17 cellular contexts compared by ENCODE assay signal in the genomic region with DNA sequence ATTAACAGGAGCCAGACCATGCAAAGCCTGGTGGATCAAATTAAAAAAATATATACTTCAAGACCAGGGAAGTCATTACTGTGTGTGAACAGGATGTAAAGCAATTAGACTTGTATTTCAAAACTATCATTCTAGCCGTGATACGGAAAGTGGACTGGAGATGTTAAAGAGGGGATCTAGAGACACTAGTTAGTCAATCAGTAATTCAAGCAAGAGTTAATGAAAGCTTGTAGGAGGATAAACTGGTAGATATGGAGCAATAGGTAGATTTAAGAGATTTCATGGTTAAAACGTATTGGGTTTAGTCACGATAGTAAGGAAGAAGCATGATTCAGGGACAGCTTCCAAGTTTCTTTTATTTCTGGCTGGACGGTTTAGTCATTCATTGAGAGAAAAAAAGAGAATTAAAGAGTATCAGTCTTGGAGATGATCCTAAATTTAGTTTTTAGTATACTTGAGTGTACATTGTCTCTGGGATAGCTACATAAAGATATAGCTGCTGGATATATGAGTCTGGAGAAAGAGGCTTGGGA. TPM values are rescaled to one million over a fixed set of nuclear protein-coding genes. Genes with fewer than 3 reads are reported as not detected.
DNase-seq lines count a peak whose midpoint lies in the region; ATAC-seq and TF ChIP-seq lines count a peak whose summit lies in the region.
"Had no signal": no experiment of that assay in that cellular context is flagged by ENCODE, and none has a peak within 500 bp of the region (broad histone marks: within the 10 kb centered on the region; RNA-seq: fewer than 3 reads in every experiment).

No MANE protein-coding gene starts in this region.

- DNase-seq in activated CD4-positive, alpha-beta T cell treated with anti-CD3 and anti-CD28 coated beads, Interleukin-2, amount 10 ng/mL, durations not matched to agents 24 days and 14 days = no peak
- DNase-seq in activated CD4-positive, alpha-beta T cell treated with anti-CD3 and anti-CD28 coated beads for 1 hour = no peak
- peak; percentile 51 for DNase-seq in GM23248
- DNase-seq in activated T-helper 1 cell treated with anti-CD3 and anti-CD28 coated beads, Interleukin-12 subunit alpha, Interleukin-12 subunit beta, Interleukin-2, Interleukin-4 antibody, amounts not matched to agents 30 ng/mL and 10 ng/mL and 1 ng/mL, durations not matched to agents 14 hours and 24 hours and 36 hours (ENCODE audit: low spot score) = no peak
- DNase-seq in neural crest cell (ENCODE audit: low read depth, low spot score) = no peak
- DNase-seq in NCI-H146 treated with DMSO at 0.1 percent for 48 hours (lab: John Stamatoyannopoulos, UW; ENCODE audit: unreplicated experiment) = no peak
- no peak for DNase-seq in suprapubic skin (ENCODE audit: low spot score in 2 of 2)
- DNase-seq: activated CD8-positive, alpha-beta memory T cell treated with anti-CD3 and anti-CD28 coated beads, Interleukin-2, amount 50 U/mL, for 4 hours; DMS 273 treated with DMSO at 0.1 percent for 48 hours; dorsolateral prefrontal cortex; NCI-H1417; NCI-H226; nucleus accumbens; RPMI8226; spleen had no signal

- 58 to 71% methylated on average over 5 of the region's 5 CpGs for WGBS in GM23248 (ENCODE audit: low coverage in 1 of 2, low lambda C conversion rate in 2 of 2, missing lambda C conversion rate in 2 of 2), 2 experiments
- WGBS in suprapubic skin = 69% methylated on average over 5 of the region's 5 CpGs

- ATAC-seq in GM18861 (IDR thresholded peaks at IDR 0.05; ENCODE audit: unreplicated experiment) = no peak

- in situ Hi-C loops in GM23248 (cut with MboI) = no loop called here

- H3K27me3 ChIP-seq in GM23248 (replicated peaks; ENCODE audit: insufficient read depth) = no peaks in the 10 kb centered on the region
- H3K27me3 ChIP-seq in suprapubic skin = no peaks in the 10 kb centered on the region
- H3K27me3 ChIP-seq: ascending aorta, dorsolateral prefrontal cortex, spleen had no signal

- no peaks in the 10 kb centered on the region for H4K20me1 ChIP-seq in GM23248 (ENCODE audit: insufficient read depth)

- H3K4me2 ChIP-seq in GM23248 (ENCODE audit: unreplicated experiment) = no peak overlapping the region

- H3K36me3 Mint-ChIP-seq in activated CD4-positive, alpha-beta T cell treated with anti-CD3 and anti-CD28 coated beads, Interleukin-2, amount 10 ng/mL, durations not matched to agents 24 days and 14 days (ENCODE audit: low read depth) = peaks cover 51% of the 10 kb centered on the region
- peaks cover 37% of the 10 kb centered on the region for H3K36me3 Mint-ChIP-seq in activated T-helper 1 cell treated with anti-CD3 and anti-CD28 coated beads, Interleukin-12 subunit alpha, Interleukin-12 subunit beta, Interleukin-2, Interleukin-4 antibody, amounts not matched to agents 30 ng/mL and 10 ng/mL and 1 ng/mL, durations not matched to agents 14 hours and 24 hours and 36 hours (ENCODE audit: low read depth)
- H3K36me3 Mint-ChIP-seq in neural crest cell (ENCODE audit: low read depth) = peaks cover 4% of the 10 kb centered on the region

- no peak overlapping the region for H3K9ac ChIP-seq in GM23248

- TF ChIP-seq EP300 in suprapubic skin (IDR thresholded peaks at IDR 0.05) = no peak

- intact Hi-C loops in activated CD4-positive, alpha-beta T cell treated with anti-CD3 and anti-CD28 coated beads, Interleukin-2, amount 10 ng/mL, durations not matched to agents 24 days and 14 days (cut with micrococcal nuclease) = loop anchor here (5.0 kb wide), 1 partner anchor 1770 kb away; no protein-coding TSS in a partner anchor
- intact Hi-C loops in activated T-helper 1 cell treated with anti-CD3 and anti-CD28 coated beads, Interleukin-12 subunit alpha, Interleukin-12 subunit beta, Interleukin-2, Interleukin-4 antibody, amounts not matched to agents 30 ng/mL and 10 ng/mL and 1 ng/mL, durations not matched to agents 14 hours and 24 hours and 36 hours (cut with micrococcal nuclease) = no loop called here

- H3K9me2 ChIP-seq in GM23248 (ENCODE audit: insufficient read depth) = no peaks in the 10 kb centered on the region

- H3K4me1 ChIP-seq in GM23248 (ENCODE audit: insufficient read depth) (peaks cover 31% of the 10 kb centered on the region), suprapubic skin (peaks cover 12% of the 10 kb centered on the region)

- H3K9me3 ChIP-seq in GM23248 (ENCODE audit: low read depth) (no peaks in the 10 kb centered on the region), suprapubic skin (no peaks in the 10 kb centered on the region)
- H3K9me3 ChIP-seq: ascending aorta, spleen had no signal

- peaks cover 32% of the 10 kb centered on the region for H3K4me1 Mint-ChIP-seq in activated CD4-positive, alpha-beta T cell treated with anti-CD3 and anti-CD28 coated beads, Interleukin-2, amount 10 ng/mL, durations not matched to agents 24 days and 14 days
- H3K4me1 Mint-ChIP-seq in activated T-helper 1 cell treated with anti-CD3 and anti-CD28 coated beads, Interleukin-12 subunit alpha, Interleukin-12 subunit beta, Interleukin-2, Interleukin-4 antibody, amounts not matched to agents 30 ng/mL and 10 ng/mL and 1 ng/mL, durations not matched to agents 14 hours and 24 hours and 36 hours (ENCODE audit: low read depth) = peaks cover 68% of the 10 kb centered on the region
- H3K4me1 Mint-ChIP-seq in neural crest cell = peaks cover 50% of the 10 kb centered on the region

- H3K27ac Mint-ChIP-seq in activated CD4-positive, alpha-beta T cell treated with anti-CD3 and anti-CD28 coated beads, Interleukin-2, amount 10 ng/mL, durations not matched to agents 24 days and 14 days = peak overlapping the region; percentile 35
- H3K27ac Mint-ChIP-seq in activated T-helper 1 cell treated with anti-CD3 and anti-CD28 coated beads, Interleukin-12 subunit alpha, Interleukin-12 subunit beta, Interleukin-2, Interleukin-4 antibody, amounts not matched to agents 30 ng/mL and 10 ng/mL and 1 ng/mL, durations not matched to agents 14 hours and 24 hours and 36 hours = peak overlapping the region; percentile 33
- H3K27ac Mint-ChIP-seq in neural crest cell (ENCODE audit: unreplicated experiment) = peak overlapping the region; percentile 1

- peaks cover 55% of the 10 kb centered on the region for H3K79me2 ChIP-seq in GM23248 (ENCODE audit: insufficient read depth)

- H3K27me3 Mint-ChIP-seq in activated CD4-positive, alpha-beta T cell treated with anti-CD3 and anti-CD28 coated beads, Interleukin-2, amount 10 ng/mL, durations not matched to agents 24 days and 14 days = no peaks in the 10 kb centered on the region
- peaks cover 4% of the 10 kb centered on the region for H3K27me3 Mint-ChIP-seq in activated T-helper 1 cell treated with anti-CD3 and anti-CD28 coated beads, Interleukin-12 subunit alpha, Interleukin-12 subunit beta, Interleukin-2, Interleukin-4 antibody, amounts not matched to agents 30 ng/mL and 10 ng/mL and 1 ng/mL, durations not matched to agents 14 hours and 24 hours and 36 hours (ENCODE audit: insufficient read depth)
- H3K27me3 Mint-ChIP-seq in neural crest cell (ENCODE audit: low read depth) = no peaks in the 10 kb centered on the region

- peak overlapping the region; percentile 45 for H2AFZ ChIP-seq in GM23248

- H3K27ac ChIP-seq in GM23248 (no peak overlapping the region), suprapubic skin (no peak overlapping the region)
- H3K27ac ChIP-seq: ascending aorta, dorsolateral prefrontal cortex, spleen had no signal

- no peaks in the 10 kb centered on the region for H3K9me3 Mint-ChIP-seq in activated CD4-positive, alpha-beta T cell treated with anti-CD3 and anti-CD28 coated beads, Interleukin-2, amount 10 ng/mL, durations not matched to agents 24 days and 14 days
- H3K9me3 Mint-ChIP-seq in activated T-helper 1 cell treated with anti-CD3 and anti-CD28 coated beads, Interleukin-12 subunit alpha, Interleukin-12 subunit beta, Interleukin-2, Interleukin-4 antibody, amounts not matched to agents 30 ng/mL and 10 ng/mL and 1 ng/mL, durations not matched to agents 14 hours and 24 hours and 36 hours = no peaks in the 10 kb centered on the region
- no peaks in the 10 kb centered on the region for H3K9me3 Mint-ChIP-seq in neural crest cell

- no peak overlapping the region for H3K4me3 ChIP-seq in GM23248
- H3K4me3 ChIP-seq in suprapubic skin = no peak overlapping the region
- H3K4me3 ChIP-seq: ascending aorta, dorsolateral prefrontal cortex, spleen had no signal

- H3F3A ChIP-seq in GM23248 (ENCODE audit: insufficient read depth) = peaks cover 20% of the 10 kb centered on the region

- H3K36me3 ChIP-seq in GM23248 (ENCODE audit: low read depth) = no peaks in the 10 kb centered on the region
- no peaks in the 10 kb centered on the region for H3K36me3 ChIP-seq in suprapubic skin
- H3K36me3 ChIP-seq: ascending aorta had no signal

- no peak for TF ChIP-seq POLR2A in suprapubic skin (IDR thresholded peaks at IDR 0.05)

- TF ChIP-seq CTCF in neural crest cell (conservative IDR thresholded peaks at IDR 0.05) (no peak), suprapubic skin (IDR thresholded peaks at IDR 0.05) (no peak)

- H3K4me3 Mint-ChIP-seq in activated CD4-positive, alpha-beta T cell treated with anti-CD3 and anti-CD28 coated beads, Interleukin-2, amount 10 ng/mL, durations not matched to agents 24 days and 14 days = peak overlapping the region; percentile 5
- H3K4me3 Mint-ChIP-seq in activated T-helper 1 cell treated with anti-CD3 and anti-CD28 coated beads, Interleukin-12 subunit alpha, Interleukin-12 subunit beta, Interleukin-2, Interleukin-4 antibody, amounts not matched to agents 30 ng/mL and 10 ng/mL and 1 ng/mL, durations not matched to agents 14 hours and 24 hours and 36 hours = peak overlapping the region; percentile 6
- peak overlapping the region; percentile 65 for H3K4me3 Mint-ChIP-seq in neural crest cell

RNA-seq across cellular contexts. Expression of a gene that starts 3.9 kb away (rescaled TPM):
- 69.2 and 75.3 TPM in 2 replicates for total RNA-seq in activated CD4-positive, alpha-beta T cell treated with anti-CD3 and anti-CD28 coated beads, Interleukin-2, amount 10 ng/mL, durations not matched to agents 24 days and 14 days
- total RNA-seq in GM23248 (2014; rRNA removed; shearing (Covaris generic)) = 15.7 and 31.3 TPM in 2 replicates
- 40.6 and 41.3 TPM in 2 replicates for polyA plus RNA-seq in GM23248 (2016; fragmentation: Nextera tagmentation; extraction: Ambion mirVana)
- total RNA-seq in activated T-helper 1 cell treated with anti-CD3 and anti-CD28 coated beads, Interleukin-12 subunit alpha, Interleukin-12 subunit beta, Interleukin-2, Interleukin-4 antibody, amounts not matched to agents 30 ng/mL and 10 ng/mL and 1 ng/mL, durations not matched to agents 14 hours and 24 hours and 36 hours = 63.3 and 69.0 TPM in 2 replicates
- 90.2 and 94.5 TPM in 2 replicates for total RNA-seq in neural crest cell
- 1 to 10 TPM in 2 of 4 donors, under 1 TPM in 2; 0.68 to 3.0 (median 1.3) TPM for total RNA-seq in suprapubic skin

Comparison
In these comparisons a context has a peak if more than half of its experiments do, and no peak if none do; other contexts are left out.
1. H3K4me3 Mint-ChIP-seq: peak in every context shown above with its lines; median percentile 65 in neural crest cell; 6 in activated T-helper 1 cell treated with anti-CD3 and anti-CD28 coated beads, Interleukin-12 subunit alpha, Interleukin-12 subunit beta, Interleukin-2, Interleukin-4 antibody, amounts not matched to agents 30 ng/mL and 10 ng/mL and 1 ng/mL, durations not matched to agents 14 hours and 24 hours and 36 hours; 5 in activated CD4-positive, alpha-beta T cell treated with anti-CD3 and anti-CD28 coated beads, Interleukin-2, amount 10 ng/mL, durations not matched to agents 24 days and 14 days.